ENCODE assay signal across 20 cellular contexts in the genomic region with DNA sequence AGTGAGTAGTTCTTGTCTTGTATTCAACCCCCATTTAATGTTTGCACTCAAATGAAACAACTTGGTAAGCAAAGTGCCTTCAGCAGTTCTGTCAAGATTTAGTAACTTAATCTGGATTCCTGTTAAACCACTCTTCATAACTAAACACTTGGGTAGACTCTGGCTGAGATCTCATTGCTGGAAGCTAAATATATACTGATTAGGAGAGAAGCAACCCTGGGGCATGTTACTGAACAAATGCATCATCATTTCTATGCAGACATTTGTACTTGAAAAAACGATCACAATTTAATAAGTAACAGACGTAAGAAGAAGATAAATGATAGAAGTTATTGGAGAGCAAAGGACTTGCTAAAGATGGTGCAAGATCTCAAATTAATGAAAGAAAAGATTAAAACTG.
"Had no signal": no experiment of that assay in that cellular context is flagged by ENCODE, and none has a peak within 500 bp of the region (broad histone marks: within the 10 kb centered on the region; RNA-seq: fewer than 3 reads in every experiment).

No MANE protein-coding gene starts in this region.

- DNase-seq: activated B cell treated with CpG ODN at 0.5 μM for 24 hours; activated CD4-positive, alpha-beta memory T cell treated with anti-CD3 and anti-CD28 coated beads, Interleukin-2, amount 10 ng/mL, durations not matched to agents 7 days and 5 days; activated CD4-positive, alpha-beta T cell treated with anti-CD3 and anti-CD28 coated beads, Interleukin-2, amount 50 U/mL, for 1 hour; activated gamma-delta T cell treated with Interleukin-2 at 50 U/mL for 16 hours; activated naive CD4-positive, alpha-beta T cell treated with anti-CD3 and anti-CD28 coated beads, Interleukin-2, amount 10 ng/mL, durations not matched to agents 7 days and 5 days; activated naive CD8-positive, alpha-beta T cell treated with anti-CD3 and anti-CD28 coated beads for 36 hours; activated T-cell treated with anti-CD3 and anti-CD28 coated beads for 4 hours; activated T-cell treated with anti-CD3 and anti-CD28 coated beads, Interleukin-2, amount 50 U/mL, for 48 hours; cerebellar nuclear complex; KG1; NCI-H1092; NCI-H1417 treated with DMSO at 0.1 percent for 48 hours; NCI-H1694; NCI-H2029; NCI-H446; NCI-H526; NCI-H774; SIG-M5; T-helper 17 cell; T-helper 9 cell had no signal
